Comparison of ENCODE assay signal across 15 cellular contexts in the genomic region with DNA sequence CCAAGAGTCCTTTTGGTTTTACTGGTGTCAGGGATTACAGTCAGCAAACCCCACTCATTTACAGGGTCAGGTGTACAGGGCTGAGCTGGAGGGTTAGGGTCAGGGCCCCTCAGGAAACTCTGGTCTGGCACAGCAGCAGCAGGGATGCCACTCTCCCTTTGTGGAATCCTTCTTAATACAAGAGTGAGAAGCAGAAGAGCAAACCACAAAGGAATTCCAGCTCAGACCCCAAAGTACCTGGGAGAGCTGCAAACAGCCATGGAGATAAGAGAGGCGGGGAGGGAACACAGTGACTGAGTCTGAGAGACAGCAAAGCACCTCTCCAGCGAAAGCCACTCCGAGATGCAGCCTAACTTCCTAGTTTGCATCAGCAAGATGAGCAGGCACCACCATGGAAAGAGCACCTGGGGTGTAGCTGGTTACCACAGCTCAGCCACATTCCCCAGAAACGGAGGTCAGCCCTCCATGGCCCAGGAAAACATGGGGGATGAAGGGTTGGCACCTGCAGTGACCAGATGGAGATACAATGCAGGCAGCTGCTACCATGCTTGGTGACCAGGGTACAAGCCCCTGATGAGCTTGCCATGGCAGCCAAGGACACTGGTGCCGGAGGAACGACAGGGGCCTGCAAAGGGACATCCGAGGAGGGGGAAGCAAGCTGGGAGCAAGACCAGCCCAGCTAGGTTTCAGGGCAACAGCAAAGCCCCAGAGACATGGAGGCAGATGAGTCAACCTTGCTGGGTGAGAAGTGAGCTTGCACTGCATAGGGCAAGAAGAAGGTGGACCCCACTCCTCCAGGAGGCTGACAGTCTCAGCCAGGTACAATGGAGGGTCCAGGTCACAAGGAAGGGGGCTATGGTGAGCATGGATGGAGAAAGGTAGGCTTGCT. TPM values are rescaled to one million over a fixed set of nuclear protein-coding genes. Genes with fewer than 3 reads are reported as not detected.
DNase-seq lines count a peak whose midpoint lies in the region; ATAC-seq and TF ChIP-seq lines count a peak whose summit lies in the region.
"Had no signal": no experiment of that assay in that cellular context is flagged by ENCODE, and none has a peak within 500 bp of the region (broad histone marks: within the 10 kb centered on the region; RNA-seq: fewer than 3 reads in every experiment).

No MANE protein-coding gene starts in this region.

- 83 to 90% (median 88%) methylated on average over 4 to 7 of the region's 7 CpGs for WGBS in heart left ventricle, 4 donors

- peak; percentile 54 for DNase-seq in right atrium auricular region (ENCODE audit: low spot score)
- DNase-seq in heart left ventricle, result no peak
- DNase-seq in activated T-helper 2 cell treated with anti-CD3 and anti-CD28 coated beads, Interferon-gamma antibody, Interleukin-2, Interleukin-4, amounts not matched to agents 10 μg/mL and 5 μg/mL and 100 μg/mL, durations not matched to agents 14 hours and 24 hours and 36 hours (ENCODE audit: low spot score), result no peak
- DNase-seq in memory B cell (ENCODE audit: low spot score in 2 of 2), result no peak
- peak; percentile 48 for DNase-seq in upper lobe of right lung
- no peak for DNase-seq in AML-193 (lab: John Stamatoyannopoulos, UW)
- no peak for DNase-seq in NCI-H526 treated with DMSO at 0.1 percent for 48 hours (lab: John Stamatoyannopoulos, UW)
- DNase-seq: amygdala, glutamatergic neuron, Kasumi-1, left lung, NCI-H2029 treated with DMSO at 0.1 percent for 48 hours had no signal

- H3K27ac ChIP-seq in right atrium auricular region (no peak overlapping the region), heart left ventricle (no peak overlapping the region), upper lobe of right lung (no peak overlapping the region)
- H3K27ac ChIP-seq: parathyroid adenoma had no signal

- H3K4me1 Mint-ChIP-seq in activated T-helper 2 cell treated with anti-CD3 and anti-CD28 coated beads, Interferon-gamma antibody, Interleukin-2, Interleukin-4, amounts not matched to agents 10 μg/mL and 5 μg/mL and 100 μg/mL, durations not matched to agents 14 hours and 24 hours and 36 hours (ENCODE audit: low read depth), result peaks cover 32% of the 10 kb centered on the region
- H3K4me1 Mint-ChIP-seq in memory B cell, result peaks cover 23% of the 10 kb centered on the region

- H3K4me3 ChIP-seq in right atrium auricular region, result no peak overlapping the region
- H3K4me3 ChIP-seq in heart left ventricle, result no peak overlapping the region
- no peak overlapping the region for H3K4me3 ChIP-seq in upper lobe of right lung
- H3K4me3 ChIP-seq: left lung had no signal

- ATAC-seq in heart left ventricle, result no peak
- ATAC-seq in memory B cell (ENCODE audit: low read depth), result no peak
- ATAC-seq in upper lobe of right lung, result no peak
- no peak for ATAC-seq in GM21737 (IDR thresholded peaks at IDR 0.05; ENCODE audit: unreplicated experiment)
- ATAC-seq: left lung had no signal

- TF ChIP-seq CTCF in right atrium auricular region (IDR thresholded peaks at IDR 0.05) (no peak), heart left ventricle (IDR thresholded peaks at IDR 0.05) (no peak), upper lobe of right lung (IDR thresholded peaks at IDR 0.05) (no peak)

- H3K27me3 ChIP-seq in right atrium auricular region (no peaks in the 10 kb centered on the region), heart left ventricle (no peaks in the 10 kb centered on the region), upper lobe of right lung (no peaks in the 10 kb centered on the region)
- H3K27me3 ChIP-seq: left lung had no signal

- no peak for TF ChIP-seq POLR2A in heart left ventricle (IDR thresholded peaks at IDR 0.05)

- no peaks in the 10 kb centered on the region for H3K9me3 Mint-ChIP-seq in activated T-helper 2 cell treated with anti-CD3 and anti-CD28 coated beads, Interferon-gamma antibody, Interleukin-2, Interleukin-4, amounts not matched to agents 10 μg/mL and 5 μg/mL and 100 μg/mL, durations not matched to agents 14 hours and 24 hours and 36 hours
- H3K9me3 Mint-ChIP-seq in memory B cell, result no peaks in the 10 kb centered on the region

- intact Hi-C loops in heart left ventricle (cut with DNase I) (loop anchor here in 5 of 10 donors (5.0 to 10.0 kb wide), 6 partner anchors 92 to 312 kb away; a partner anchor contains a TSS), upper lobe of right lung (cut with DNase I) (no loop called here)
- intact Hi-C loops in activated T-helper 2 cell treated with anti-CD3 and anti-CD28 coated beads, Interferon-gamma antibody, Interleukin-2, Interleukin-4, amounts not matched to agents 10 μg/mL and 5 μg/mL and 100 μg/mL, durations not matched to agents 14 hours and 24 hours and 36 hours (cut with micrococcal nuclease), result no loop called here

- H3K27me3 Mint-ChIP-seq in activated T-helper 2 cell treated with anti-CD3 and anti-CD28 coated beads, Interferon-gamma antibody, Interleukin-2, Interleukin-4, amounts not matched to agents 10 μg/mL and 5 μg/mL and 100 μg/mL, durations not matched to agents 14 hours and 24 hours and 36 hours (ENCODE audit: low read depth), result no peaks in the 10 kb centered on the region
- H3K27me3 Mint-ChIP-seq in memory B cell, result no peaks in the 10 kb centered on the region

- H3K4me1 ChIP-seq in right atrium auricular region (peaks cover 0 to 40% of the 10 kb centered on the region in 2 donors), heart left ventricle (peaks cover 5 to 52% (median 18%) of the 10 kb centered on the region in 12 donors), upper lobe of right lung (peaks cover 16% of the 10 kb centered on the region)

- no peak overlapping the region for H3K4me3 Mint-ChIP-seq in activated T-helper 2 cell treated with anti-CD3 and anti-CD28 coated beads, Interferon-gamma antibody, Interleukin-2, Interleukin-4, amounts not matched to agents 10 μg/mL and 5 μg/mL and 100 μg/mL, durations not matched to agents 14 hours and 24 hours and 36 hours (ENCODE audit: low read depth)
- peak overlapping the region; percentile 9 for H3K4me3 Mint-ChIP-seq in memory B cell

- H3K36me3 Mint-ChIP-seq in activated T-helper 2 cell treated with anti-CD3 and anti-CD28 coated beads, Interferon-gamma antibody, Interleukin-2, Interleukin-4, amounts not matched to agents 10 μg/mL and 5 μg/mL and 100 μg/mL, durations not matched to agents 14 hours and 24 hours and 36 hours (ENCODE audit: low read depth), result peaks cover 54% of the 10 kb centered on the region
- H3K36me3 Mint-ChIP-seq in memory B cell, result peaks cover 14% of the 10 kb centered on the region

- H3K36me3 ChIP-seq in right atrium auricular region, result peaks cover 36% of the 10 kb centered on the region
- H3K36me3 ChIP-seq in heart left ventricle, result peaks cover 0 to 56% (median 43%) of the 10 kb centered on the region in 9 donors
- H3K36me3 ChIP-seq in upper lobe of right lung, result peaks cover 35% of the 10 kb centered on the region

- peak overlapping the region; percentile 86 for H3K27ac Mint-ChIP-seq in activated T-helper 2 cell treated with anti-CD3 and anti-CD28 coated beads, Interferon-gamma antibody, Interleukin-2, Interleukin-4, amounts not matched to agents 10 μg/mL and 5 μg/mL and 100 μg/mL, durations not matched to agents 14 hours and 24 hours and 36 hours
- H3K27ac Mint-ChIP-seq in memory B cell, result no peak overlapping the region

- H3K9me3 ChIP-seq in right atrium auricular region, result no peaks in the 10 kb centered on the region
- H3K9me3 ChIP-seq in heart left ventricle, result no peaks in the 10 kb centered on the region
- H3K9me3 ChIP-seq in upper lobe of right lung, result no peaks in the 10 kb centered on the region
- H3K9me3 ChIP-seq: left lung had no signal

RNA-seq across cellular contexts. Expression of a gene that starts 3.9 kb away (rescaled TPM):
- total RNA-seq in right atrium auricular region (10 to 100 TPM; 20.7 to 25.9 TPM), heart left ventricle (10 to 100 TPM; 16.4 to 32.2 (median 20.9) TPM), upper lobe of right lung (57.9 TPM)
- 10 to 100 TPM; 12.9 to 28.0 TPM for polyA plus RNA-seq in heart left ventricle
- total RNA-seq in activated T-helper 2 cell treated with anti-CD3 and anti-CD28 coated beads, Interferon-gamma antibody, Interleukin-2, Interleukin-4, amounts not matched to agents 10 μg/mL and 5 μg/mL and 100 μg/mL, durations not matched to agents 14 hours and 24 hours and 36 hours, result 43.7 and 46.3 TPM in 2 replicates

RNA-seq across cellular contexts. Expression of a gene that starts 4.2 kb away (rescaled TPM):
- total RNA-seq in right atrium auricular region, result 100 to 1,000 TPM in 1 of 2 donors, 10 to 100 TPM in 1; 68.0 to 101 TPM
- 10 to 100 TPM; 48.7 to 94.1 (median 74.3) TPM for total RNA-seq in heart left ventricle
- 10 to 100 TPM; 32.7 to 99.5 TPM for polyA plus RNA-seq in heart left ventricle
- 109 and 110 TPM in 2 replicates for total RNA-seq in activated T-helper 2 cell treated with anti-CD3 and anti-CD28 coated beads, Interferon-gamma antibody, Interleukin-2, Interleukin-4, amounts not matched to agents 10 μg/mL and 5 μg/mL and 100 μg/mL, durations not matched to agents 14 hours and 24 hours and 36 hours
- total RNA-seq in upper lobe of right lung, result 91.8 TPM

RNA-seq across cellular contexts. Expression of a gene that starts 10.4 kb away (rescaled TPM):
- total RNA-seq in right atrium auricular region (not detected), heart left ventricle (not detected), upper lobe of right lung (not detected)
- not detected for polyA plus RNA-seq in heart left ventricle
- total RNA-seq in activated T-helper 2 cell treated with anti-CD3 and anti-CD28 coated beads, Interferon-gamma antibody, Interleukin-2, Interleukin-4, amounts not matched to agents 10 μg/mL and 5 μg/mL and 100 μg/mL, durations not matched to agents 14 hours and 24 hours and 36 hours, result not detected in 2 replicates
- total RNA-seq: left lung, SK-MEL-5 had no signal

RNA-seq across cellular contexts. Expression of a gene that starts 32.8 kb away (rescaled TPM):
- total RNA-seq in right atrium auricular region (10 to 100 TPM; 18.3 to 31.4 TPM), heart left ventricle (10 to 100 TPM; 21.6 to 46.5 (median 27.8) TPM), upper lobe of right lung (15.7 TPM)
- 10 to 100 TPM; 21.2 to 23.6 TPM for polyA plus RNA-seq in heart left ventricle
- 17.0 and 17.3 TPM in 2 replicates for total RNA-seq in activated T-helper 2 cell treated with anti-CD3 and anti-CD28 coated beads, Interferon-gamma antibody, Interleukin-2, Interleukin-4, amounts not matched to agents 10 μg/mL and 5 μg/mL and 100 μg/mL, durations not matched to agents 14 hours and 24 hours and 36 hours

RNA-seq across cellular contexts. Expression of a gene that starts 33.5 kb away (rescaled TPM):
- total RNA-seq in right atrium auricular region (10 to 100 TPM; 75.3 to 80.3 TPM), heart left ventricle (100 to 1,000 TPM in 2 of 9 donors, 10 to 100 TPM in 7; 75.1 to 110 (median 87.5) TPM), upper lobe of right lung (89.9 TPM)
- polyA plus RNA-seq in heart left ventricle, result 100 to 1,000 TPM; 119 to 140 TPM
- 255 and 258 TPM in 2 replicates for total RNA-seq in activated T-helper 2 cell treated with anti-CD3 and anti-CD28 coated beads, Interferon-gamma antibody, Interleukin-2, Interleukin-4, amounts not matched to agents 10 μg/mL and 5 μg/mL and 100 μg/mL, durations not matched to agents 14 hours and 24 hours and 36 hours

Comparison
In these comparisons a context has a peak if more than half of its experiments do, and no peak if none do; other contexts are left out.
1. DNase-seq: peak in right atrium auricular region (single experiment) and upper lobe of right lung (single experiment); none in heart left ventricle (0 of 5), activated T-helper 2 cell treated with anti-CD3 and anti-CD28 coated beads, Interferon-gamma antibody, Interleukin-2, Interleukin-4, amounts not matched to agents 10 μg/mL and 5 μg/mL and 100 μg/mL, durations not matched to agents 14 hours and 24 hours and 36 hours (single experiment), memory B cell (0 of 2), AML-193 (0 of 2) and NCI-H526 treated with DMSO at 0.1 percent for 48 hours (single experiment).